Comparison of ENCODE assay signal across 8 cellular contexts in the genomic region with DNA sequence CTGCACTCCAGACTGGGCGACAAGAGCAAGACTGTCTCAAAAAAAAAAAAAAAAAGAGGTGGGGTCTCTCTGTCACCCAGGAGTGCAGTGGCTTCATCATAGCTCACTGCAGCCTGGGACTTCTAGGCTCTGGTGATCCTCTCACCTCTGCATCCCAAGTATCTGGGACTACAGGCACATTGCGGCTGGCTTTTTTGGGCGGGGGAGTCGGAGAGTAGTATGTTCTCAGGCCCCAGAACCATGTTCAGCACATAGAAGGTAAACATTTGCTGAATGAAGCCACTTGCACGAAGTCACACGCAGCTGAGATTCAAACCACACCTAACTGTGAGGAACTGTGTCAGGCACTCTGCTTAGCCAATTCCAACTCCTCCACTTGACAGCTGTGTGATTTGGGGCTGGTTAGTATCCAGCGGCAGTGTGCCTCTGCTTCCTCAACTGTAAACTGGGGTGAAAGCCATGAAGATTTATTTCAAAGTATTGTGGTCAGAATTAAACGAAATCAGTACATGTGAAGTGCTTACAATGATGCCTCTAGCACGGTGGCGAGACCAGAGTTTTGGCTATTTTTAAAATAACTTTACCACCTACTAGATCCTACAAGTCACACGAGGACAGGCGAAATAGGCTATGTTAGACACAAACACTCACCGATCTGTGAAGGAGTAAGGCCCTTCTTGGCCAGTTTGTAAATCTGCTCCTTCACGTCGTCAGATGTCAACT. TPM values are rescaled to one million over a fixed set of nuclear protein-coding genes. Genes with fewer than 3 reads are reported as not detected.
DNase-seq lines count a peak whose midpoint lies in the region; ATAC-seq and TF ChIP-seq lines count a peak whose summit lies in the region.

No MANE protein-coding gene starts in this region.

- H3K4me3 ChIP-seq in AG09309 (ENCODE audit: control insufficient read depth, low read depth, low read length) (peak overlapping the region; percentile 92), cardiac fibroblast (replicated peaks in 1 of 2; ENCODE audit: low read depth in 2 of 2, low read length in 2 of 2) (peak overlapping the region; percentile 94 to 98), mucosa of descending colon (peak overlapping the region; percentile 86)

- intact Hi-C loops in mucosa of descending colon (cut with DNase I, micrococcal nuclease): no loop called here

- no peak for DNase-seq in AG09309 (ENCODE audit: low read depth)
- peak; percentile 15 for DNase-seq in LHCN-M2 (ENCODE audit: low read depth)
- DNase-seq in cardiac fibroblast (ENCODE audit: low read depth in 2 of 2): peak; percentile 19 to 25
- no peak for DNase-seq in mucosa of descending colon
- DNase-seq in D341Med (ENCODE audit: low spot score): no peak
- DNase-seq in HK-2 (ENCODE audit: unreplicated experiment): no peak
- DNase-seq in hepatic stellate cell (ENCODE audit: low spot score): no peak

- H3K9me3 ChIP-seq in mucosa of descending colon: no peaks in the 10 kb centered on the region

- ATAC-seq in mucosa of descending colon (no peak), HG03460 (IDR thresholded peaks at IDR 0.05; ENCODE audit: unreplicated experiment) (no peak)

- no peak for TF ChIP-seq CTCF in AG09309 (IDR thresholded peaks at IDR 0.05; ENCODE audit: control insufficient read depth, insufficient read depth, low read depth, low read length, missing control alignments)
- TF ChIP-seq CTCF in cardiac fibroblast (IDR thresholded peaks at IDR 0.05; ENCODE audit: low read depth, low read length): no peak
- TF ChIP-seq CTCF in mucosa of descending colon (IDR thresholded peaks at IDR 0.05): no peak

- peaks cover 28% of the 10 kb centered on the region for H3K4me1 ChIP-seq in mucosa of descending colon (ENCODE audit: low read depth)

- no peaks in the 10 kb centered on the region for H3K36me3 ChIP-seq in mucosa of descending colon (ENCODE audit: low read depth)

RNA-seq across cellular contexts. Expression of gene RPS13, which starts 0.8 kb away (rescaled TPM):
- total RNA-seq in LHCN-M2 (2014; rRNA removed) (674 and 904 TPM in 2 replicates), mucosa of descending colon (100 to 1,000 TPM; 562 to 797 (median 736) TPM)
- 1,432 TPM for polyA plus RNA-seq in LHCN-M2 (2012)

Comparison
In these comparisons a context has a peak if more than half of its experiments do, and no peak if none do; other contexts are left out.
1. DNase-seq: peak in LHCN-M2 (single experiment) and cardiac fibroblast (2 of 2); none in AG09309 (single experiment), mucosa of descending colon (0 of 3), D341Med (single experiment), HK-2 (single experiment) and hepatic stellate cell (single experiment).
2. Peak in every context shown above with its lines, with median percentiles within 50 percentile points of each other: H3K4me3 ChIP-seq.